Comparison of ENCODE assay signal across 24 cellular contexts in genomic region chr2:207905546-207905945, GRCh38.
A peak's percentile ranks its signal among the peaks of the same experiment; 100 is the strongest.
DNase-seq lines count a peak whose midpoint lies in the region; ATAC-seq, FAIRE-seq and TF ChIP-seq lines count a peak whose summit lies in the region.
"Had no signal": no experiment of that assay in that cellular context is flagged by ENCODE, and none has a peak within 500 bp of the region (broad histone marks: within the 10 kb centered on the region; RNA-seq: fewer than 3 reads in every experiment).

No MANE protein-coding gene starts in this region.

- H3K4me1 ChIP-seq in mesendoderm (ENCODE audit: control insufficient read depth, low read depth, low read length) (peaks cover 2% of the 10 kb centered on the region), right lobe of liver (peaks cover 0 to 10% (median 0%) of the 10 kb centered on the region in 4 donors)
- H3K4me1 ChIP-seq: BLaER1 treated with 17β-estradiol and CSF1 and Interleukin-3, amounts not matched to agents 10 nM and 100 nM had no signal

- TF ChIP-seq CTCF in D721Med (IDR thresholded peaks at IDR 0.05; ENCODE audit: insufficient read depth, missing control alignments) (no peak), progenitor cell of endocrine pancreas (IDR thresholded peaks at IDR 0.05; ENCODE audit: unreplicated experiment) (no peak), right lobe of liver (IDR thresholded peaks at IDR 0.05) (no peak)

- peaks cover 2% of the 10 kb centered on the region for H3K9me3 Mint-ChIP-seq in progenitor cell of endocrine pancreas (ENCODE audit: low read depth)
- H3K9me3 Mint-ChIP-seq in activated CD8-positive, alpha-beta memory T cell treated with anti-CD3 and anti-CD28 coated beads, Interleukin-2, amount 10 ng/mL, durations not matched to agents 7 days and 5 days (ENCODE audit: low read depth): no peaks in the 10 kb centered on the region
- H3K9me3 Mint-ChIP-seq: CD4-positive, alpha-beta memory T cell had no signal

- no peaks in the 10 kb centered on the region for H3K79me1 ChIP-seq in mesendoderm (ENCODE audit: low read length)

- peak; percentile 88 for FAIRE-seq in D721Med (lab: Jason Lieb, UNC)
- FAIRE-seq: H1 had no signal

- H3K36me3 Mint-ChIP-seq in progenitor cell of endocrine pancreas (ENCODE audit: insufficient read depth): peaks cover 2% of the 10 kb centered on the region
- no peaks in the 10 kb centered on the region for H3K36me3 Mint-ChIP-seq in activated CD8-positive, alpha-beta memory T cell treated with anti-CD3 and anti-CD28 coated beads, Interleukin-2, amount 10 ng/mL, durations not matched to agents 7 days and 5 days

- no peak overlapping the region for H3K4me3 ChIP-seq in mesendoderm (ENCODE audit: low read length)
- H3K4me3 ChIP-seq in right lobe of liver: no peak overlapping the region
- H3K4me3 ChIP-seq: A549; BLaER1 treated with 17β-estradiol and CSF1 and Interleukin-3, amounts not matched to agents 10 nM and 100 nM; MG63; SK-N-MC had no signal

- H3K27me3 Mint-ChIP-seq in progenitor cell of endocrine pancreas: no peaks in the 10 kb centered on the region
- H3K27me3 Mint-ChIP-seq in activated CD8-positive, alpha-beta memory T cell treated with anti-CD3 and anti-CD28 coated beads, Interleukin-2, amount 10 ng/mL, durations not matched to agents 7 days and 5 days: no peaks in the 10 kb centered on the region
- H3K27me3 Mint-ChIP-seq: CD4-positive, alpha-beta memory T cell had no signal

- TF ChIP-seq POLR2A in right lobe of liver (IDR thresholded peaks at IDR 0.05): no peak

- peaks cover 60% of the 10 kb centered on the region for H3K4me1 Mint-ChIP-seq in progenitor cell of endocrine pancreas (ENCODE audit: low read depth)
- H3K4me1 Mint-ChIP-seq in activated CD8-positive, alpha-beta memory T cell treated with anti-CD3 and anti-CD28 coated beads, Interleukin-2, amount 10 ng/mL, durations not matched to agents 7 days and 5 days: no peaks in the 10 kb centered on the region

- no peak overlapping the region for H3K9ac ChIP-seq in mesendoderm (ENCODE audit: low read length)
- H3K9ac ChIP-seq: BLaER1 treated with 17β-estradiol and CSF1 and Interleukin-3, amounts not matched to agents 10 nM and 100 nM had no signal

- no peak overlapping the region for H4K5ac ChIP-seq in mesendoderm (ENCODE audit: low read length)

- H2AK5ac ChIP-seq in mesendoderm (ENCODE audit: low read length): no peak overlapping the region

- H3K36me3 ChIP-seq in mesendoderm (ENCODE audit: control insufficient read depth, insufficient read depth, low read length): no peaks in the 10 kb centered on the region
- H3K36me3 ChIP-seq in right lobe of liver: no peaks in the 10 kb centered on the region
- H3K36me3 ChIP-seq: MG63 had no signal

- H2BK15ac ChIP-seq in mesendoderm (replicated peaks; ENCODE audit: low read depth): no peak overlapping the region

- intact Hi-C loops in right lobe of liver (cut with DNase I): no loop called here

- WGBS in mesendoderm (ENCODE audit: extremely low coverage, insufficient coverage, low lambda C conversion rate): no CpG with 5 or more reads among the region's 1 CpG
- 78% methylated on average over 1 of the region's 1 CpG for WGBS in right lobe of liver (ENCODE audit: insufficient coverage, low coverage, low lambda C conversion rate, missing lambda C conversion rate)

- no peak overlapping the region for H3K4ac ChIP-seq in mesendoderm (ENCODE audit: low read depth, low read length)

- H3K27me3 ChIP-seq in mesendoderm (ENCODE audit: insufficient read depth, low read length, poor library complexity) (no peaks in the 10 kb centered on the region), right lobe of liver (no peaks in the 10 kb centered on the region)
- H3K27me3 ChIP-seq: BLaER1 treated with 17β-estradiol and CSF1 and Interleukin-3, amounts not matched to agents 10 nM and 100 nM; MG63 had no signal

- no peaks in the 10 kb centered on the region for H3K79me2 ChIP-seq in mesendoderm (ENCODE audit: control insufficient read depth, insufficient read depth, low read length)

- H3K23ac ChIP-seq in mesendoderm (ENCODE audit: low read length): no peak overlapping the region

- no peak overlapping the region for H3K27ac ChIP-seq in mesendoderm (ENCODE audit: low read depth, low read length)
- no peak overlapping the region for H3K27ac ChIP-seq in right lobe of liver
- H3K27ac ChIP-seq: A549; BLaER1 treated with 17β-estradiol and CSF1 and Interleukin-3, amounts not matched to agents 10 nM and 100 nM; RWPE1; SK-N-MC had no signal

- no peak overlapping the region for H3K18ac ChIP-seq in mesendoderm (ENCODE audit: low read length)

- no peak overlapping the region for H3K56ac ChIP-seq in mesendoderm (ENCODE audit: low read length)

- H2BK120ac ChIP-seq in mesendoderm (ENCODE audit: low read depth, low read length): no peak overlapping the region

- DNase-seq in D721Med (ENCODE audit: insufficient read length, low spot score) (peak; percentile 25), SK-N-DZ (ENCODE audit: low spot score) (peak; percentile 94), mesendoderm (peak; percentile 74), progenitor cell of endocrine pancreas (ENCODE audit: low spot score, unreplicated experiment) (no peak), right lobe of liver (no peak)
- no peak for DNase-seq in activated CD8-positive, alpha-beta memory T cell treated with anti-CD3 and anti-CD28 coated beads, Interleukin-2, amount 10 ng/mL, durations not matched to agents 7 days and 5 days
- DNase-seq: AML-193; CD4-positive, alpha-beta memory T cell; COR-L47; HCEC 1CT; IMR-90; KG1; MG63; NCI-H2029; NCI-H446; NCI-H524 treated with DMSO at 0.1 percent for 48 hours; SHP77 had no signal

- no peak overlapping the region for H3K4me2 ChIP-seq in mesendoderm (ENCODE audit: low read length)
- H3K4me2 ChIP-seq: A549; BLaER1 treated with 17β-estradiol and CSF1 and Interleukin-3, amounts not matched to agents 10 nM and 100 nM had no signal

- peak overlapping the region; percentile 12 for H3K4me3 Mint-ChIP-seq in progenitor cell of endocrine pancreas (ENCODE audit: low read depth)
- no peak overlapping the region for H3K4me3 Mint-ChIP-seq in activated CD8-positive, alpha-beta memory T cell treated with anti-CD3 and anti-CD28 coated beads, Interleukin-2, amount 10 ng/mL, durations not matched to agents 7 days and 5 days
- H3K4me3 Mint-ChIP-seq: CD4-positive, alpha-beta memory T cell had no signal

- no peak overlapping the region for H4K8ac ChIP-seq in mesendoderm (ENCODE audit: low read depth, low read length)

- peak overlapping the region; percentile 80 for H3K27ac Mint-ChIP-seq in progenitor cell of endocrine pancreas
- H3K27ac Mint-ChIP-seq in activated CD8-positive, alpha-beta memory T cell treated with anti-CD3 and anti-CD28 coated beads, Interleukin-2, amount 10 ng/mL, durations not matched to agents 7 days and 5 days: no peak overlapping the region

- no peaks in the 10 kb centered on the region for H3K9me3 ChIP-seq in right lobe of liver
- H3K9me3 ChIP-seq: A549; BLaER1 treated with 17β-estradiol and CSF1 and Interleukin-3, amounts not matched to agents 10 nM and 100 nM; MG63 had no signal

- CTCF ChIA-PET in activated CD8-positive, alpha-beta memory T cell treated with anti-CD3 and anti-CD28 coated beads, Interleukin-2, amount 10 ng/mL, durations not matched to agents 7 days and 5 days (lab: Charles Lee): no interaction called here

- no peak for ATAC-seq in activated CD8-positive, alpha-beta memory T cell treated with anti-CD3 and anti-CD28 coated beads, Interleukin-2, amount 10 ng/mL, durations not matched to agents 7 days and 5 days
- ATAC-seq in right lobe of liver: no peak
- ATAC-seq in GM19395 (IDR thresholded peaks at IDR 0.05; ENCODE audit: unreplicated experiment): no peak
- ATAC-seq: A549, Panc1 had no signal

- H2BK5ac ChIP-seq in mesendoderm (ENCODE audit: low read length): no peak overlapping the region

Comparison
In these comparisons a context has a peak if more than half of its experiments do, and no peak if none do; other contexts are left out.
1. DNase-seq: peak in D721Med (single experiment), SK-N-DZ (single experiment) and mesendoderm (single experiment); none in progenitor cell of endocrine pancreas (single experiment), activated CD8-positive, alpha-beta memory T cell treated with anti-CD3 and anti-CD28 coated beads, Interleukin-2, amount 10 ng/mL, durations not matched to agents 7 days and 5 days (single experiment) and right lobe of liver (0 of 3).